ENCODE assay signal across 18 cellular contexts in the genomic region with DNA sequence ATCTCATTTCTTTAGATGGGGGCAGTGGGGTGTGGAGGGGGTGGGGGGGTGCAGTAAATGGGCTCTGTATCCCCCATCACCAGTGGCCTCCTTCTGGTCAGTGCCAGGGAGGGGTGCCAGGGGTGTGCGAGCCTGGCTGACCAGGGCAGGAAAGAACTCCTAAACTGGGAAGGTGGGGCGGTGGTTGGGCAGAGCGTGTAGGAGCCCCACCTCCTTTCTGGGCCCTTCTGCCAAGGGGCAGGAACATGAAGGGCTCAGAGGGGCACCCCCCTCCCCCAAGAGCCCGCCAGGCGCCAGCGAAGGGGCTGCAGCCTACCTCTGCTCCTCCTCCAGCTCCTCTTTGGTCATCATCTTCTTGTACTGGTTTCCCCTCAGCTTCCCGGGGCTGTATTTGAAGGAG. TPM values are rescaled to one million over a fixed set of nuclear protein-coding genes. Genes with fewer than 3 reads are reported as not detected.
"Had no signal": no experiment of that assay in that cellular context is flagged by ENCODE, and none has a peak within 500 bp of the region (broad histone marks: within the 10 kb centered on the region; RNA-seq: fewer than 3 reads in every experiment).

No MANE protein-coding gene starts in this region.

- H3K27ac ChIP-seq: brain microvascular endothelial cell, left lung, upper lobe of left lung had no signal

- ATAC-seq: left lung; natural killer cell treated with Interleukin-12 subunit alpha and Interleukin-12 subunit beta and Interleukin-15 and Interleukin-18, amount 100 ng/mL, for 72 hours; stimulated activated memory B cell treated with anti-CD40 and anti-IgM and Interleukin-4, amounts not matched to agents 10 μg/mL and 1 μg/mL and 100 μg/mL, for 72 hours; WTC11 had no signal

- H3K27me3 ChIP-seq: brain microvascular endothelial cell, left lung, stomach, upper lobe of left lung had no signal

- H3K9me3 ChIP-seq: left lung, stomach, upper lobe of left lung had no signal

- H3K4me3 ChIP-seq: left lung, stomach, upper lobe of left lung had no signal

- DNase-seq: activated gamma-delta T cell treated with Interleukin-2 at 50 U/mL for 16 hours; activated T-cell treated with anti-CD3 and anti-CD28 coated beads, Interleukin-2, amount 50 U/mL, for 1 hour; brain microvascular endothelial cell; central memory CD4-positive, alpha-beta T cell; effector memory CD4-positive, alpha-beta T cell; head of caudate nucleus; left lung; mammary epithelial cell; midbrain; stomach; T1000; upper lobe of left lung had no signal

RNA-seq across cellular contexts. Expression of a gene that starts 41.2 kb away (rescaled TPM):
- total RNA-seq: dermis microvascular lymphatic vessel endothelial cell; mammary epithelial cell; natural killer cell treated with Interleukin-12 subunit alpha and Interleukin-12 subunit beta and Interleukin-15 and Interleukin-18, amount 100 ng/mL, for 72 hours; osteocyte; skeletal muscle tissue had no signal
- polyA plus RNA-seq: mammary epithelial cell had no signal
